ENCODE assay signal across 8 cellular contexts in the genomic region with DNA sequence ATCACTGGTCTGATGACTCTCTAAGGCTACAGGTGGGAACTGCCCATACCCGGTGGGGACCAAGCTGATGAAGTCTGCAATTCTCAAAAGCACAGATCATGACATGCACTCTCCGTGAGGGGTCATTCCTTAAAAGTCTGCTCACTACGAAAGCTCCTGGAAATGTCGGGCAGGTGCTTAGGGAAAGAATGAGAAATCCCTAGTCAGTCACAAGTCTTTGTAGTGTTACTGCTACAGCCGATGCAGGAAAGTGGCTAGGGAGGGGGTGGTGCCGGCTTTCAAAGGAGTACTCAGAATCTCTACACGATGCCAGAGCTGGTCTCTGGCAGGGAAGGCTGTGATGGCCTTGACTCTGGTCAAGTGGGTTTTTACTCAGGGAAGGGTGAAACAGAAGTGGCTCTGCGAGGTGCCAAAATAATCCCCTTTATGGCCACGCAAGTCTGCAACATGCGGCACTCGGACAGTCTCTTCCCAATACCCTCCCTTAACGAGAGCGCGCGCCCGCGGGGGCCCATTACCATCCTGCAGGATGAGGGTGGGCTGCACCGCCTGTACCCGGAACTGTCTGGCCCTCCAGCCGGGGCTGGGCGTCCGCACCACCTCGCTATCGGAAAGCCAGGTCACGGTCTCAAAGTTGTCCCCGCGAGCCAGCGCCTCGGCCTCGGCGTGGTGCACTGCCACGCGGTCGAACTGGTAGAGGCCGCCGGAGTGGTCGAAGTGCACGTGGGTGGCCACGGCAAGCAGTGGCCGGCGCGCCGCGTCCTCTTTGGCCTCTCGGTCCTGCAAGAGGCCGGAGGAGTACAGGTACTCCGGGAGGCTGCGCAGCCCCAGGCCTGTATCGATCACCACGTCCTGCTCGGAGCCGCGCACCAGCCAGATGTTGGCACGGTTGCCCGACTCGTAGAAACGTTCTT. TPM values are rescaled to one million over a fixed set of nuclear protein-coding genes. Genes with fewer than 3 reads are reported as not detected.
A peak's percentile ranks its signal among the peaks of the same experiment; 100 is the strongest.
DNase-seq lines count a peak whose midpoint lies in the region; ATAC-seq lines count a peak whose summit lies in the region.

No MANE protein-coding gene starts in this region.

- peak; percentile 16 for ATAC-seq in GM21529 (IDR thresholded peaks at IDR 0.05; ENCODE audit: unreplicated experiment)

- H3K9ac ChIP-seq in ES-I3 (ENCODE audit: low read depth, low read length): peak overlapping the region; percentile 62

- H3K4me1 ChIP-seq in ES-I3 (ENCODE audit: insufficient read depth, low read length): peaks cover 18% of the 10 kb centered on the region

- H3K9me3 ChIP-seq in ES-I3 (ENCODE audit: control insufficient read depth, insufficient read depth, low read length): no peaks in the 10 kb centered on the region

- peak; percentile 15 for DNase-seq in Jurkat, Clone E6-1 (ENCODE audit: low read depth, low spot score)
- peak in 3 of 5 experiments; percentile 4 to 24 (median 7) for DNase-seq in T-helper 2 cell
- DNase-seq in cerebellar cortex (ENCODE audit: low spot score): peak; percentile 45
- peak; percentile 3 to 5 for DNase-seq in stimulated activated CD4-positive, alpha-beta T cell treated with anti-CD3 and anti-CD28 coated beads, Interleukin-15, amount 100 ng/mL, for 48 hours (ENCODE audit: low read depth in 2 of 2)
- DNase-seq in KG1 (lab: John Stamatoyannopoulos, UW): no peak

- no peaks in the 10 kb centered on the region for H3K36me3 ChIP-seq in ES-I3 (ENCODE audit: insufficient read depth, low read length)

- H3K4me3 ChIP-seq in Jurkat, Clone E6-1 (ENCODE audit: low read length): peak overlapping the region; percentile 92

- H3K27me3 ChIP-seq in layer of hippocampus (ENCODE audit: control insufficient read depth, insufficient read depth, low read length): no peaks in the 10 kb centered on the region

- H3K27ac ChIP-seq in layer of hippocampus (ENCODE audit: low read depth, low read length): peak overlapping the region; percentile 88

RNA-seq across cellular contexts. Expression of gene MBLAC2, which starts 1.0 kb away (rescaled TPM):
- polyA plus RNA-seq in Jurkat, Clone E6-1 (2012; ENCODE audit: insufficient read depth, insufficient read length): 5.3 TPM

RNA-seq across cellular contexts. Expression of gene POLR3G, which starts 1.1 kb away (rescaled TPM):
- polyA plus RNA-seq in Jurkat, Clone E6-1 (2012; ENCODE audit: insufficient read depth, insufficient read length): 42.3 TPM

RNA-seq across cellular contexts. Expression of gene LYSMD3, which starts 55.8 kb away (rescaled TPM):
- 14.4 TPM for polyA plus RNA-seq in Jurkat, Clone E6-1 (2012; ENCODE audit: insufficient read depth, insufficient read length)
